In the genomic region with DNA sequence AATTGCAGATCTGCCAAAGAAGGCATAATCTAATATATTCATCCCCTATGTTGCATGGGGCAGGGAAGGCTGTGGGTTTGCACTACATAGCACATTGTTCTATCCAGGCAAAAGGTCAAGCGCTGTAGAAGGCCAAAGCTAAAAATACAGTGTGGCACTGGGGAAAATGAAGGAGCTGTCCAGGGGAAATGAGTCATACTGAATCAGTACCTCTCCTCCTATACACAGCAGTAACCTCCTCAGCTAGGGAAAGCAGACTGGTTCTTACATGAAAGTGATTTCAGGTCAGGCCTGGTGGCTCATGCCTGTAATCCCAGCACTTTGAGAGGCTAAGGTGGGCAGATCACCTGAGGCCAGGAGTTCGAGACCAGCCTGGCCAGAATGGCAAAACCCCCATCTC, we compare ENCODE assay signal across 9 cellular contexts. TPM values are rescaled to one million over a fixed set of nuclear protein-coding genes. Genes with fewer than 3 reads are reported as not detected.
DNase-seq lines count a peak whose midpoint lies in the region; ATAC-seq, FAIRE-seq and TF ChIP-seq lines count a peak whose summit lies in the region.
"Had no signal": no experiment of that assay in that cellular context is flagged by ENCODE, and none has a peak within 500 bp of the region (broad histone marks: within the 10 kb centered on the region; RNA-seq: fewer than 3 reads in every experiment).

No MANE protein-coding gene starts in this region.

- H3K4me3 Mint-ChIP-seq in WTC11 = no peak overlapping the region

- peak; percentile 94 for ATAC-seq in lung (ENCODE audit: insufficient read depth, low FRiP score)
- ATAC-seq in WTC11 = no peak
- no peak for ATAC-seq in GM18861 (IDR thresholded peaks at IDR 0.05; ENCODE audit: unreplicated experiment)

- H3K27ac ChIP-seq in lung (ENCODE audit: low read depth in 1 of 2, low read length in 1 of 2) (peak overlapping the region in 1 of 2 donors; percentile 34), small intestine (ENCODE audit: low read depth in 1 of 2, low read length in 1 of 2) (no peak overlapping the region)

- H3K27me3 ChIP-seq in lung (ENCODE audit: control insufficient read depth, insufficient read depth) (no peaks in the 10 kb centered on the region), small intestine (ENCODE audit: control insufficient read depth in 2 of 2, insufficient read depth in 2 of 2, low read length in 2 of 2) (no peaks in the 10 kb centered on the region)

- no peak for FAIRE-seq in small intestine (lab: Jason Lieb, UNC)

- H3K4me3 ChIP-seq in lung = no peak overlapping the region
- H3K4me3 ChIP-seq in small intestine (ENCODE audit: low read depth in 1 of 2, low read length in 2 of 2) = no peak overlapping the region

- H3K4me1 ChIP-seq in lung (ENCODE audit: control insufficient read depth in 2 of 2, insufficient read depth in 2 of 2, low read length in 2 of 2) = peaks cover 0 to 15% of the 10 kb centered on the region in 2 donors
- H3K4me1 ChIP-seq in small intestine (ENCODE audit: control insufficient read depth in 2 of 2, insufficient read depth in 1 of 2, low read depth in 1 of 2, low read length in 1 of 2) = no peaks in the 10 kb centered on the region

- no peak overlapping the region; the same call in 1 of the 2 replicates for H3K27ac Mint-ChIP-seq in WTC11

- H3K36me3 Mint-ChIP-seq in WTC11 = peaks cover 4% of the 10 kb centered on the region

- peak; percentile 86 for DNase-seq in AG08396 (ENCODE audit: low spot score)
- DNase-seq in MV-4-11 (lab: John Stamatoyannopoulos, UW) = peak; percentile 47
- DNase-seq in dedifferentiated amniotic fluid mesenchymal stem cell (ENCODE audit: extremely low spot score) = peak; percentile 72
- peak; percentile 57 for DNase-seq in lung (ENCODE audit: low spot score)
- no peak for DNase-seq in small intestine
- no peak for DNase-seq in WTC11 (ENCODE audit: low spot score)
- DNase-seq in GM10248 (ENCODE audit: extremely low spot score) = no peak
- DNase-seq: stimulated activated naive CD4-positive, alpha-beta T cell treated with Interleukin-2 at 50 U/mL for 16 hours had no signal

- no peaks in the 10 kb centered on the region for H3K36me3 ChIP-seq in lung (ENCODE audit: control insufficient read depth in 2 of 2, insufficient read depth in 2 of 2, low read length in 2 of 2)
- no peaks in the 10 kb centered on the region for H3K36me3 ChIP-seq in small intestine (ENCODE audit: control insufficient read depth in 2 of 2, insufficient read depth in 2 of 2, low read length in 2 of 2)

- H3K9me3 ChIP-seq in lung (ENCODE audit: control insufficient read depth in 2 of 2, insufficient read depth in 1 of 2, low read length in 1 of 2) = no peaks in the 10 kb centered on the region
- H3K9me3 ChIP-seq in small intestine (ENCODE audit: control insufficient read depth, low read depth) = no peaks in the 10 kb centered on the region

- peaks cover 73% of the 10 kb centered on the region for H3K4me1 Mint-ChIP-seq in WTC11

- H3K9me3 Mint-ChIP-seq in WTC11 = peaks cover 6% of the 10 kb centered on the region

- POLR2A ChIA-PET in WTC11 (lab: Charles Lee) (no interaction called here), GM10248 (lab: Yijun Ruan, JAX) (no interaction called here)

- CTCF ChIA-PET in WTC11 (lab: Charles Lee) = interaction anchor here (0.9 kb wide), 1 partner anchor 11 kb away, joined by 3 read pairs; no protein-coding TSS in a partner anchor
- CTCF ChIA-PET in GM10248 (lab: Yijun Ruan, JAX) = interaction anchor here (2.4 kb wide), 1 partner anchor 16 kb away, joined by 7 read pairs; no protein-coding TSS in a partner anchor

- 63 to 76% methylated on average over 2 of the region's 2 CpGs for WGBS in lung, 2 donors
- WGBS in small intestine, 3 donors = 71 to 92% (median 79%) methylated on average over 2 of the region's 2 CpGs

- no peaks in the 10 kb centered on the region for H3K27me3 Mint-ChIP-seq in WTC11 (ENCODE audit: low read depth)

- TF ChIP-seq CTCF in lung (IDR thresholded peaks at IDR 0.05; ENCODE audit: control extremely low read depth, extremely low read depth) = no peak
- no peak for TF ChIP-seq CTCF in WTC11 (IDR thresholded peaks at IDR 0.05)
- TF ChIP-seq CTCF in GM10248 (IDR thresholded peaks at IDR 0.05; ENCODE audit: control extremely low read depth, extremely low read depth, low read depth, missing control alignments) = no peak

TF ChIP-seq in WTC11, 78 proteins besides CTCF, POLR2A, EP300 and RAD21:
- no peak for TF ChIP-seq GABPB1 (CRISPR knock-in tag; IDR thresholded peaks at IDR 0.05)
- TF ChIP-seq NFE2L1 (CRISPR knock-in tag; IDR thresholded peaks at IDR 0.05) = no peak

RNA-seq across cellular contexts. Expression of a gene that starts 31.0 kb away (rescaled TPM):
- total RNA-seq in lung = 10 to 100 TPM; 18.3 to 52.2 TPM
- polyA plus RNA-seq in lung = 10 to 100 TPM; 29.8 to 31.7 TPM
- 10 to 100 TPM; 29.9 to 66.9 (median 57.6) TPM for polyA plus RNA-seq in small intestine
- 40.2 to 44.6 TPM (median 43.9 TPM) in 3 replicates for total RNA-seq in WTC11 (2021)

Comparison
In these comparisons a context has a peak if more than half of its experiments do, and no peak if none do; other contexts are left out.
1. DNase-seq: peak in AG08396 (single experiment), MV-4-11 (single experiment), dedifferentiated amniotic fluid mesenchymal stem cell (single experiment) and lung (single experiment); none in small intestine (single experiment), WTC11 (single experiment) and GM10248 (single experiment).